In the genomic region with DNA sequence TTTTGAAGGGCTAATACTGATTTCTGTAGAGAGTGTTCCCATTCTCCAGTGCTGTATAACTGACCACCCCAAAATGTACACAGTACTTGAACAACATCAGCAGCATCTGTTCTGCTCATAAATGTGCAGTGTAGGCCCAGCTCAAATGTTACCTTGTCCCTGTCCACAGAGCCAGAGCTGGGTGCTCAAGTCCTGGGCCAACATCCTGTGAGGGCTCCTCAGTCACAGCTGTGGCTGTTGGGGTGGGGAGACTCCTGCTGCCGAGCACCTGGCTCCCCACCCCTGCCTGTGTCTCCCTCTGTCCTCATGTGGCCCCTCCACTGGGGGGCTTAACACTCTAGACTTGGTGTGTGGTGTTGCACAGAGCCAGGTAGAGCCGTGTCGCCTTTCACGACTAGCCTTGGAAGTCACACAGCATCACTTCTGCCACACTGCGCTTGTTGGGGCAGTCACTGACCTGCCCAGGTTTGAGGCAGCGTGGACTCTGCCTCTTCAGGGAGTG, we compare ENCODE assay signal across 20 cellular contexts.
"Had no signal": no experiment of that assay in that cellular context is flagged by ENCODE, and none has a peak within 500 bp of the region (broad histone marks: within the 10 kb centered on the region; RNA-seq: fewer than 3 reads in every experiment).

No MANE protein-coding gene starts in this region.

- H3K9me3 ChIP-seq: colonic mucosa, sigmoid colon, testis had no signal

- H3K27me3 Mint-ChIP-seq: central memory CD8-positive, alpha-beta T cell; stimulated activated memory B cell treated with anti-CD40 and anti-IgM and Interleukin-4, amounts not matched to agents 10 μg/mL and 1 μg/mL and 100 μg/mL, for 72 hours; type B pancreatic cell had no signal

- H3K36me3 ChIP-seq: colonic mucosa had no signal

- H3K4me1 ChIP-seq: colonic mucosa, parathyroid adenoma, sigmoid colon, testis had no signal

- H3K9me3 Mint-ChIP-seq: activated T-helper 1 cell treated with anti-CD3 and anti-CD28 coated beads, Interleukin-12 subunit alpha, Interleukin-12 subunit beta, Interleukin-2, Interleukin-4 antibody, amounts not matched to agents 30 ng/mL and 10 ng/mL and 1 ng/mL, durations not matched to agents 14 hours and 24 hours and 36 hours; central memory CD8-positive, alpha-beta T cell; natural killer cell; stimulated activated memory B cell treated with anti-CD40 and anti-IgM and Interleukin-4, amounts not matched to agents 10 μg/mL and 1 μg/mL and 100 μg/mL, for 72 hours; type B pancreatic cell had no signal

- H3K27ac Mint-ChIP-seq: activated T-helper 1 cell treated with anti-CD3 and anti-CD28 coated beads, Interleukin-12 subunit alpha, Interleukin-12 subunit beta, Interleukin-2, Interleukin-4 antibody, amounts not matched to agents 30 ng/mL and 10 ng/mL and 1 ng/mL, durations not matched to agents 14 hours and 24 hours and 36 hours; type B pancreatic cell had no signal

- H3K27ac ChIP-seq: colonic mucosa, parathyroid adenoma, sigmoid colon, testis had no signal

- DNase-seq: activated CD4-positive, alpha-beta T cell treated with anti-CD3 and anti-CD28 coated beads, Interleukin-2, amount 50 U/mL, for 1 hour; activated CD8-positive, alpha-beta memory T cell treated with anti-CD3 and anti-CD28 coated beads for 24 hours; activated naive CD4-positive, alpha-beta T cell; colonic mucosa; foreskin melanocyte; head of caudate nucleus; kidney glomerular epithelial cell; mesendoderm; natural killer cell; sigmoid colon; stimulated activated CD4-positive, alpha-beta T cell treated with anti-CD3 and anti-CD28 coated beads, Interleukin-4, amount 100 ng/mL, for 24 hours; T1000; testis had no signal

- H3K27me3 ChIP-seq: colonic mucosa, sigmoid colon, testis had no signal

- H3K4me3 ChIP-seq: colonic mucosa, sigmoid colon, testis had no signal

- H3K4me1 Mint-ChIP-seq: brain; stimulated activated memory B cell treated with anti-CD40 and anti-IgM and Interleukin-4, amounts not matched to agents 10 μg/mL and 1 μg/mL and 100 μg/mL, for 72 hours had no signal

- H3K4me3 Mint-ChIP-seq: activated T-helper 1 cell treated with anti-CD3 and anti-CD28 coated beads, Interleukin-12 subunit alpha, Interleukin-12 subunit beta, Interleukin-2, Interleukin-4 antibody, amounts not matched to agents 30 ng/mL and 10 ng/mL and 1 ng/mL, durations not matched to agents 14 hours and 24 hours and 36 hours; brain; central memory CD8-positive, alpha-beta T cell; natural killer cell; stimulated activated memory B cell treated with anti-CD40 and anti-IgM and Interleukin-4, amounts not matched to agents 10 μg/mL and 1 μg/mL and 100 μg/mL, for 72 hours; type B pancreatic cell had no signal

- ATAC-seq: activated CD4-positive, CD25-positive, alpha-beta regulatory T cell treated with anti-CD3 and anti-CD28 coated beads, Interleukin-2, amount 50 U/mL, for 24 hours; stimulated activated memory B cell treated with anti-CD40 and anti-IgM and Interleukin-4, amounts not matched to agents 10 μg/mL and 1 μg/mL and 100 μg/mL, for 72 hours had no signal
